6 cellular contexts compared by ENCODE assay signal in the genomic region with DNA sequence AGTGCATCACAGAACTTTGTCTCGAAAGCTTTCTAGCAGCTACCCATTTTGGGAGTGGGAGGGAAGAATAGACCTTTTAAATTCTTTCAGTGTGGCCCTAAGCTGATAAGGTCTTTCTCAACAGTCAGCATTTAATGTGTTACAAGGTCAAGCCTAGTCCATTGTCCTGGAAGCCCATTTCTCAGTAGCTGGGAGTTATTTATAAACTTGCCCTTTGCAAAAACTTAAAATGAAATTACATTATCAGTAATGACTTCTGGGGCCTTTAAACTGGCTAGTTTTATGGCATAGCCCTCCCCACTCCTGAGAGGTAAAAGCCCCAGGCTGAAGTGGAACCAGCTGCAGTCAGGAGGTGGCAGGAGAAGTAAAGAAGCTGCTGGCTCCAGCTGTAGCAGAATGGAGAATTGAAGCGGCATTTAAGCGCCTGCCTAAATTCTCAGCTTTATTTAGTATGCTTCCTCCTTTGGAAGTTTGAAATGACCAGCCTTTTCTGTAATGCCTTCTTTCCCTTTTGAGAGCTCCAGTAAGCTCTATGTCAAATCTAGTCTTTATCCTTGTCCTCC. TPM values are rescaled to one million over a fixed set of nuclear protein-coding genes. Genes with fewer than 3 reads are reported as not detected.
A peak's percentile ranks its signal among the peaks of the same experiment; 100 is the strongest.
DNase-seq lines count a peak whose midpoint lies in the region; TF ChIP-seq lines count a peak whose summit lies in the region.

No MANE protein-coding gene starts in this region.

- peaks cover 12% of the 10 kb centered on the region for H3K36me3 Mint-ChIP-seq in chondrocyte (ENCODE audit: low read depth)
- peaks cover 14% of the 10 kb centered on the region for H3K36me3 Mint-ChIP-seq in progenitor cell of endocrine pancreas (ENCODE audit: insufficient read depth)

- H3K4me3 Mint-ChIP-seq in chondrocyte (ENCODE audit: unreplicated experiment) (no peak overlapping the region), progenitor cell of endocrine pancreas (ENCODE audit: low read depth) (peak overlapping the region; percentile 5)

- DNase-seq in NCI-H128 (lab: John Stamatoyannopoulos, UW; ENCODE audit: unreplicated experiment) (peak; percentile 42), chondrocyte (ENCODE audit: low spot score) (no peak), progenitor cell of endocrine pancreas (ENCODE audit: low spot score, unreplicated experiment) (no peak), NCI-H748 treated with DMSO at 0.1 percent for 48 hours (lab: John Stamatoyannopoulos, UW) (no peak)
- DNase-seq in stimulated activated naive CD4-positive, alpha-beta T cell (lab: John Stamatoyannopoulos, UW) = no peak
- no peak for DNase-seq in activated CD8-positive, alpha-beta memory T cell treated with anti-CD3 and anti-CD28 coated beads, Interleukin-2, amount 50 U/mL, for 4 hours

- H3K27me3 Mint-ChIP-seq in chondrocyte (ENCODE audit: low read depth) = no peaks in the 10 kb centered on the region
- no peaks in the 10 kb centered on the region for H3K27me3 Mint-ChIP-seq in progenitor cell of endocrine pancreas

- H3K4me1 Mint-ChIP-seq in chondrocyte (ENCODE audit: low read depth) = peaks cover 24% of the 10 kb centered on the region
- peaks cover 45% of the 10 kb centered on the region for H3K4me1 Mint-ChIP-seq in progenitor cell of endocrine pancreas (ENCODE audit: low read depth)

- no peaks in the 10 kb centered on the region for H3K9me3 Mint-ChIP-seq in chondrocyte (ENCODE audit: low read depth)
- H3K9me3 Mint-ChIP-seq in progenitor cell of endocrine pancreas (ENCODE audit: low read depth) = no peaks in the 10 kb centered on the region

- peak; percentile 18 for TF ChIP-seq CTCF in chondrocyte (IDR thresholded peaks at IDR 0.05)
- no peak for TF ChIP-seq CTCF in progenitor cell of endocrine pancreas (IDR thresholded peaks at IDR 0.05; ENCODE audit: unreplicated experiment)

- H3K27ac Mint-ChIP-seq in chondrocyte (ENCODE audit: unreplicated experiment) = no peak overlapping the region
- H3K27ac Mint-ChIP-seq in progenitor cell of endocrine pancreas = peak overlapping the region; percentile 63

RNA-seq across cellular contexts. Expression of a gene that starts 12.4 kb away (rescaled TPM):
- total RNA-seq in chondrocyte = 101 to 119 TPM (median 108 TPM) in 3 replicates
- 165 and 173 TPM in 2 replicates for total RNA-seq in progenitor cell of endocrine pancreas

RNA-seq across cellular contexts. Expression of a gene that starts 26.9 kb away (rescaled TPM):
- total RNA-seq in chondrocyte = not detected in 3 replicates
- not detected in 2 replicates for total RNA-seq in progenitor cell of endocrine pancreas

RNA-seq across cellular contexts. Expression of a gene that starts 36.5 kb away (rescaled TPM):
- not detected in 3 replicates for total RNA-seq in chondrocyte
- 17.2 and 17.9 TPM in 2 replicates for total RNA-seq in progenitor cell of endocrine pancreas

RNA-seq across cellular contexts. Expression of a gene that starts 47.2 kb away (rescaled TPM):
- total RNA-seq in chondrocyte (5.5 to 6.8 TPM (median 6.4 TPM) in 3 replicates), progenitor cell of endocrine pancreas (15.6 and 16.6 TPM in 2 replicates)

RNA-seq across cellular contexts. Expression of a gene that starts 56.8 kb away (rescaled TPM):
- total RNA-seq in chondrocyte = 485 to 774 TPM (median 502 TPM) in 3 replicates
- 2,514 and 2,551 TPM in 2 replicates for total RNA-seq in progenitor cell of endocrine pancreas

Comparison
In these comparisons a context has a peak if more than half of its experiments do, and no peak if none do; other contexts are left out.
1. RNA of a gene that starts 36.5 kb away (total RNA-seq): 17.2 to 17.9 TPM in progenitor cell of endocrine pancreas; not detected in chondrocyte; every median in the first group is over 10 times any median in the second.